ENCODE assay signal across 19 cellular contexts in the genomic region with DNA sequence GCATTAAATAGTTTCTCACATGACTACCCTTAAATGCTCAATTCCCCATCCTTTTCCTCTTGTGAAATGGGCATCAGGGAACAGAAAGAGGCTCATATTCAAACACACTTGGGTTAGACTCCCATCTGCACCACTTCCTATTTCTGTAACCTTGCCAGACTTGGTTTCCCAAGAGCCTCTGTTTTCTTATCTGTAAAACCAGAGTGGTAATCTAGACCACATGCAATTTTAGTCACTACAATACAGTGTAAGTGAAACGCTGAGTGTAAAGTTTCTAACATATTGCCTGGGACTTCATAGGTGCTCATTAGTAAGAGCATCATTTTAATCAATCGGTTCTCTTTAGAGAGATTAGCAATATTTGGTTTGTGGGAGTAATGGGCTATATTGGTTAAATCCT.
"Had no signal": no experiment of that assay in that cellular context is flagged by ENCODE, and none has a peak within 500 bp of the region (broad histone marks: within the 10 kb centered on the region; RNA-seq: fewer than 3 reads in every experiment).

No MANE protein-coding gene starts in this region.

- H3K9me3 ChIP-seq: lower lobe of right lung, sigmoid colon, testis had no signal

- H3K4me3 Mint-ChIP-seq: activated CD4-positive, alpha-beta T cell treated with anti-CD3 and anti-CD28 coated beads, Interleukin-2, amount 10 ng/mL, durations not matched to agents 24 days and 14 days; activated CD8-positive, alpha-beta T cell treated with anti-CD3 and anti-CD28 coated beads, Interleukin-2, amount 10 ng/mL, durations not matched to agents 7 days and 5 days; activated naive CD8-positive, alpha-beta T cell treated with anti-CD3 and anti-CD28 coated beads, Interleukin-2, amount 10 ng/mL, durations not matched to agents 7 days and 5 days; activated T-cell treated with anti-CD3 and anti-CD28 coated beads, Interleukin-2, amount 50 U/mL, for 24 hours; mesothelial cell of epicardium; natural killer cell treated with Interleukin-12 subunit alpha and Interleukin-12 subunit beta and Interleukin-15 and Interleukin-18, amount 100 ng/mL, for 72 hours; stimulated activated memory B cell treated with anti-CD40 and anti-IgM and Interleukin-4, amounts not matched to agents 10 μg/mL and 1 μg/mL and 100 μg/mL, for 72 hours had no signal

- H3K27me3 ChIP-seq: sigmoid colon, testis had no signal

- H3K4me1 ChIP-seq: lower lobe of right lung, sigmoid colon, testis had no signal

- H3K36me3 ChIP-seq: lower lobe of right lung, sigmoid colon had no signal

- H3K36me3 Mint-ChIP-seq: activated naive CD8-positive, alpha-beta T cell treated with anti-CD3 and anti-CD28 coated beads, Interleukin-2, amount 10 ng/mL, durations not matched to agents 7 days and 5 days; mesothelial cell of epicardium; natural killer cell treated with Interleukin-12 subunit alpha and Interleukin-12 subunit beta and Interleukin-15 and Interleukin-18, amount 100 ng/mL, for 72 hours; stimulated activated memory B cell treated with anti-CD40 and anti-IgM and Interleukin-4, amounts not matched to agents 10 μg/mL and 1 μg/mL and 100 μg/mL, for 72 hours had no signal

- H3K27ac Mint-ChIP-seq: activated CD4-positive, alpha-beta T cell treated with anti-CD3 and anti-CD28 coated beads, Interleukin-2, amount 10 ng/mL, durations not matched to agents 24 days and 14 days; activated CD8-positive, alpha-beta T cell treated with anti-CD3 and anti-CD28 coated beads, Interleukin-2, amount 10 ng/mL, durations not matched to agents 7 days and 5 days; activated naive CD8-positive, alpha-beta T cell treated with anti-CD3 and anti-CD28 coated beads, Interleukin-2, amount 10 ng/mL, durations not matched to agents 7 days and 5 days; activated T-cell treated with anti-CD3 and anti-CD28 coated beads, Interleukin-2, amount 50 U/mL, for 24 hours; activated T-helper 2 cell treated with anti-CD3 and anti-CD28 coated beads, Interferon-gamma antibody, Interleukin-2, Interleukin-4, amounts not matched to agents 10 μg/mL and 5 μg/mL and 100 μg/mL, durations not matched to agents 14 hours and 24 hours and 36 hours; mesothelial cell of epicardium; natural killer cell treated with Interleukin-12 subunit alpha and Interleukin-12 subunit beta and Interleukin-15 and Interleukin-18, amount 100 ng/mL, for 72 hours; stimulated activated memory B cell treated with anti-CD40 and anti-IgM and Interleukin-4, amounts not matched to agents 10 μg/mL and 1 μg/mL and 100 μg/mL, for 72 hours had no signal

- H3K27me3 Mint-ChIP-seq: activated CD4-positive, alpha-beta T cell treated with anti-CD3 and anti-CD28 coated beads, Interleukin-2, amount 10 ng/mL, durations not matched to agents 24 days and 14 days; activated naive CD8-positive, alpha-beta T cell treated with anti-CD3 and anti-CD28 coated beads, Interleukin-2, amount 10 ng/mL, durations not matched to agents 7 days and 5 days; activated T-cell treated with anti-CD3 and anti-CD28 coated beads, Interleukin-2, amount 50 U/mL, for 24 hours had no signal

- H3K4me3 ChIP-seq: lower lobe of right lung, sigmoid colon, testis had no signal

- H3K4me1 Mint-ChIP-seq: activated CD4-positive, alpha-beta T cell treated with anti-CD3 and anti-CD28 coated beads, Interleukin-2, amount 10 ng/mL, durations not matched to agents 24 days and 14 days; activated naive CD8-positive, alpha-beta T cell treated with anti-CD3 and anti-CD28 coated beads, Interleukin-2, amount 10 ng/mL, durations not matched to agents 7 days and 5 days; stimulated activated memory B cell treated with anti-CD40 and anti-IgM and Interleukin-4, amounts not matched to agents 10 μg/mL and 1 μg/mL and 100 μg/mL, for 72 hours had no signal

- DNase-seq: activated CD4-positive, alpha-beta T cell treated with anti-CD3 and anti-CD28 coated beads, Interleukin-2, amount 10 ng/mL, durations not matched to agents 24 days and 14 days; activated CD8-positive, alpha-beta T cell treated with anti-CD3 and anti-CD28 coated beads, Interleukin-2, amount 10 ng/mL, durations not matched to agents 7 days and 5 days; activated naive CD4-positive, alpha-beta T cell treated with Interleukin-2 at 50 U/mL for 16 hours; activated naive CD8-positive, alpha-beta T cell treated with anti-CD3 and anti-CD28 coated beads, Interleukin-2, amount 10 ng/mL, durations not matched to agents 7 days and 5 days; activated T-cell treated with anti-CD3 and anti-CD28 coated beads, Interleukin-2, amount 50 U/mL, for 24 hours; amygdala; foreskin fibroblast; glutamatergic neuron; hippocampal formation; left cardiac atrium; lower lobe of right lung; posterior cingulate gyrus; sigmoid colon; stimulated activated CD4-positive, alpha-beta T cell treated with anti-CD3 and anti-CD28 coated beads, Interleukin-4, amount 100 ng/mL, for 24 hours; testis had no signal

- H3K9me3 Mint-ChIP-seq: activated CD4-positive, alpha-beta T cell treated with anti-CD3 and anti-CD28 coated beads, Interleukin-2, amount 10 ng/mL, durations not matched to agents 24 days and 14 days; activated T-helper 2 cell treated with anti-CD3 and anti-CD28 coated beads, Interferon-gamma antibody, Interleukin-2, Interleukin-4, amounts not matched to agents 10 μg/mL and 5 μg/mL and 100 μg/mL, durations not matched to agents 14 hours and 24 hours and 36 hours; mesothelial cell of epicardium; natural killer cell treated with Interleukin-12 subunit alpha and Interleukin-12 subunit beta and Interleukin-15 and Interleukin-18, amount 100 ng/mL, for 72 hours had no signal

- H3K27ac ChIP-seq: lower lobe of right lung, sigmoid colon, testis had no signal
